Comparison of ENCODE assay signal across 19 cellular contexts in genomic region chr9:97640290-97640689, GRCh38. TPM values are rescaled to one million over a fixed set of nuclear protein-coding genes. Genes with fewer than 3 reads are reported as not detected.
A peak's percentile ranks its signal among the peaks of the same experiment; 100 is the strongest.
DNase-seq lines count a peak whose midpoint lies in the region; ATAC-seq and TF ChIP-seq lines count a peak whose summit lies in the region.
"Had no signal": no experiment of that assay in that cellular context is flagged by ENCODE, and none has a peak within 500 bp of the region (broad histone marks: within the 10 kb centered on the region; RNA-seq: fewer than 3 reads in every experiment).

No MANE protein-coding gene starts in this region.

- H3K27ac ChIP-seq in breast epithelium (no peak overlapping the region), prostate gland (no peak overlapping the region), spleen (no peak overlapping the region)
- H3K27ac ChIP-seq: KMS-11, lower lobe of right lung, ovary, upper lobe of left lung had no signal

- H3K9me3 ChIP-seq in breast epithelium, result no peaks in the 10 kb centered on the region
- H3K9me3 ChIP-seq in adipocyte (ENCODE audit: control insufficient read depth, low read length), result no peaks in the 10 kb centered on the region
- no peaks in the 10 kb centered on the region for H3K9me3 ChIP-seq in prostate gland
- no peaks in the 10 kb centered on the region for H3K9me3 ChIP-seq in spleen
- H3K9me3 ChIP-seq: lower lobe of right lung, ovary, upper lobe of left lung had no signal

- H3K36me3 Mint-ChIP-seq in MCF 10A (ENCODE audit: insufficient read depth, unreplicated experiment), result peaks cover 41% of the 10 kb centered on the region

- WGBS in prostate gland, result 75% methylated on average over 3 of the region's 3 CpGs
- WGBS in spleen, 5 donors, result 85 to 93% (median 86%) methylated on average over 3 of the region's 3 CpGs

- H3K9ac ChIP-seq in adipocyte (ENCODE audit: low read length), result no peak overlapping the region
- H3K9ac ChIP-seq: KMS-11 had no signal

- intact Hi-C loops in MCF 10A (cut with micrococcal nuclease), result no loop called here
- intact Hi-C loops in breast epithelium (cut with DNase I; ENCODE audit: low total_unique reads), result no loop called here
- intact Hi-C loops in prostate gland (cut with DNase I), result no loop called here
- intact Hi-C loops in spleen (cut with DNase I; ENCODE audit: low total_unique reads), result no loop called here

- no peak overlapping the region for H3K4me3 Mint-ChIP-seq in MCF 10A (ENCODE audit: unreplicated experiment)
- H3K4me3 Mint-ChIP-seq: CD8-positive, alpha-beta memory T cell; effector memory CD8-positive, alpha-beta T cell; stimulated activated naive CD8-positive, alpha-beta T cell treated with anti-CD3 and anti-CD28 coated beads, Interleukin-15, amount 100 ng/mL, for 72 hours had no signal

- no peak for TF ChIP-seq POLR2A in breast epithelium (IDR thresholded peaks at IDR 0.05)
- no peak for TF ChIP-seq POLR2A in prostate gland (IDR thresholded peaks at IDR 0.05)
- TF ChIP-seq POLR2A in spleen (IDR thresholded peaks at IDR 0.05), result no peak

- ATAC-seq in GM19395 (IDR thresholded peaks at IDR 0.05; ENCODE audit: unreplicated experiment), result no peak
- ATAC-seq: effector memory CD8-positive, alpha-beta T cell; lower lobe of right lung; PC-3; stimulated activated naive CD8-positive, alpha-beta T cell treated with anti-CD3 and anti-CD28 coated beads, Interleukin-15, amount 100 ng/mL, for 72 hours had no signal

- peaks cover 3% of the 10 kb centered on the region for H3K36me3 ChIP-seq in breast epithelium
- peaks cover 46% of the 10 kb centered on the region for H3K36me3 ChIP-seq in adipocyte (ENCODE audit: control insufficient read depth, insufficient read depth, low read length, severe bottlenecking)
- no peaks in the 10 kb centered on the region for H3K36me3 ChIP-seq in prostate gland
- H3K36me3 ChIP-seq in spleen, result peaks cover 0 to 50% (median 21%) of the 10 kb centered on the region in 6 donors
- H3K36me3 ChIP-seq: ovary had no signal

- no peaks in the 10 kb centered on the region for H3K9me3 Mint-ChIP-seq in MCF 10A (ENCODE audit: unreplicated experiment)
- H3K9me3 Mint-ChIP-seq: effector memory CD8-positive, alpha-beta T cell; stimulated activated naive CD8-positive, alpha-beta T cell treated with anti-CD3 and anti-CD28 coated beads, Interleukin-15, amount 100 ng/mL, for 72 hours had no signal

- H3K27ac Mint-ChIP-seq in MCF 10A (ENCODE audit: low read depth, unreplicated experiment), result no peak overlapping the region

- H3K27me3 Mint-ChIP-seq in MCF 10A (ENCODE audit: insufficient read depth, unreplicated experiment), result no peaks in the 10 kb centered on the region
- H3K27me3 Mint-ChIP-seq: CD8-positive, alpha-beta memory T cell; effector memory CD8-positive, alpha-beta T cell; stimulated activated naive CD8-positive, alpha-beta T cell treated with anti-CD3 and anti-CD28 coated beads, Interleukin-15, amount 100 ng/mL, for 72 hours had no signal

- peak; percentile 24 for DNase-seq in MCF 10A (ENCODE audit: unreplicated experiment)
- no peak for DNase-seq in breast epithelium (ENCODE audit: low spot score in 2 of 2)
- peak in 2 of 3 experiments; percentile 50 to 89 for DNase-seq in NCI-H1417 (lab: John Stamatoyannopoulos, UW)
- DNase-seq in adipocyte (ENCODE audit: low read depth), result peak; percentile 25
- DNase-seq in prostate gland (ENCODE audit: low spot score), result peak; percentile 8
- no peak for DNase-seq in medulla oblongata (ENCODE audit: extremely low spot score)
- no peak for DNase-seq in spleen
- DNase-seq: activated CD4-positive, CD25-positive, alpha-beta regulatory T cell treated with anti-CD3 and anti-CD28 coated beads, Interleukin-2, amount 50 U/mL, for 72 hours; CD8-positive, alpha-beta memory T cell; cerebellar nuclear complex; effector memory CD8-positive, alpha-beta T cell; lower lobe of right lung; NCI-H524; ovary; PC-3; stimulated activated naive CD8-positive, alpha-beta T cell treated with anti-CD3 and anti-CD28 coated beads, Interleukin-15, amount 100 ng/mL, for 72 hours; upper lobe of left lung had no signal

- no peak for TF ChIP-seq CTCF in MCF 10A (IDR thresholded peaks at IDR 0.05; ENCODE audit: unreplicated experiment)
- no peak for TF ChIP-seq CTCF in breast epithelium (IDR thresholded peaks at IDR 0.05)
- no peak for TF ChIP-seq CTCF in prostate gland (IDR thresholded peaks at IDR 0.05)
- TF ChIP-seq CTCF in spleen (IDR thresholded peaks at IDR 0.05 in 8 of 11, conservative IDR thresholded peaks at IDR 0.05 in 3 of 11), result no peak

- H3K27me3 ChIP-seq in breast epithelium (no peaks in the 10 kb centered on the region), adipocyte (replicated peaks; ENCODE audit: control insufficient read depth, insufficient read depth, low read length) (no peaks in the 10 kb centered on the region), prostate gland (replicated peaks; ENCODE audit: insufficient read depth) (no peaks in the 10 kb centered on the region), spleen (replicated peaks in 1 of 7) (no peaks in the 10 kb centered on the region)
- H3K27me3 ChIP-seq: ovary, upper lobe of left lung had no signal

- H3K4me1 ChIP-seq in breast epithelium, result no peaks in the 10 kb centered on the region
- H3K4me1 ChIP-seq in adipocyte (ENCODE audit: control insufficient read depth, insufficient read depth, low read length), result peaks cover 25% of the 10 kb centered on the region
- no peaks in the 10 kb centered on the region for H3K4me1 ChIP-seq in prostate gland (replicated peaks)
- H3K4me1 ChIP-seq in spleen, result peaks cover 16 to 54% (median 36%) of the 10 kb centered on the region in 6 donors

- CTCF ChIA-PET in MCF 10A (lab: Yijun Ruan, JAX), result interaction anchor here (0.7 to 1.4 kb wide), 3 partner anchors 42 to 261 kb away, joined by 3 to 4 read pairs (median 3); no protein-coding TSS in a partner anchor

- BruUV-seq in MCF 10A (replicated peaks; lab: Mats Ljungman, UMichigan), result no TSS peak

- H3K4me1 Mint-ChIP-seq in MCF 10A (ENCODE audit: insufficient read depth, unreplicated experiment), result peaks cover 38% of the 10 kb centered on the region

- H3K4me3 ChIP-seq in breast epithelium (no peak overlapping the region), adipocyte (ENCODE audit: low read length) (no peak overlapping the region), prostate gland (no peak overlapping the region), spleen (no peak overlapping the region)
- H3K4me3 ChIP-seq: lower lobe of right lung, ovary, upper lobe of left lung had no signal

- POLR2A ChIA-PET in MCF 10A (lab: Yijun Ruan, JAX), result interaction anchor here (0.8 to 3.9 kb wide), 3 partner anchors 8 to 21 kb away, joined by 3 to 27 read pairs (median 5); partner anchors contain the start of genes NCBP1 and TSTD2

RNA-seq across cellular contexts. Expression of gene NCBP1, which starts 6.7 kb away (rescaled TPM):
- total RNA-seq in MCF 10A (2022) (35.6 and 38.7 TPM in 2 replicates), breast epithelium (10 to 100 TPM; 25.0 to 33.2 (median 30.2) TPM), prostate gland (10 to 100 TPM; 18.1 to 18.3 TPM), spleen (10 to 100 TPM; 17.7 to 30.6 (median 27.3) TPM)
- polyA plus RNA-seq in spleen, result 10 to 100 TPM in 1 of 3 donors, 1 to 10 TPM in 2; 6.5 to 10.8 (median 8.2) TPM

RNA-seq across cellular contexts. Expression of gene TSTD2, which starts 7.1 kb away (rescaled TPM):
- total RNA-seq in MCF 10A (2022), result 18.0 and 19.0 TPM in 2 replicates
- 10 to 100 TPM; 21.8 to 25.9 (median 24.4) TPM for total RNA-seq in breast epithelium
- total RNA-seq in prostate gland, result 10 to 100 TPM; 14.6 to 24.5 TPM
- 10 to 100 TPM; 17.4 to 31.0 (median 19.2) TPM for total RNA-seq in spleen
- polyA plus RNA-seq in spleen, result 10 to 100 TPM in 2 of 3 donors, 1 to 10 TPM in 1; 8.1 to 10.4 (median 10.4) TPM

RNA-seq across cellular contexts. Expression of gene XPA, which starts 56.9 kb away (rescaled TPM):
- 11.8 and 12.3 TPM in 2 replicates for total RNA-seq in MCF 10A (2022)
- total RNA-seq in breast epithelium, result 10 to 100 TPM; 15.4 to 16.8 (median 16.7) TPM
- 10 to 100 TPM; 11.9 to 13.3 TPM for total RNA-seq in prostate gland
- 10 to 100 TPM; 12.6 to 24.2 (median 16.7) TPM for total RNA-seq in spleen
- 10 to 100 TPM; 11.4 to 18.6 (median 14.0) TPM for polyA plus RNA-seq in spleen

Comparison
In these comparisons a context has a peak if more than half of its experiments do, and no peak if none do; other contexts are left out.
1. DNase-seq: peak in MCF 10A (single experiment), NCI-H1417 (2 of 3), adipocyte (single experiment) and prostate gland (single experiment); none in breast epithelium (0 of 2), medulla oblongata (single experiment) and spleen (single experiment).